27 cellular contexts compared by ENCODE assay signal in genomic region chr2:60604665-60605064, GRCh38.
"Had no signal": no experiment of that assay in that cellular context is flagged by ENCODE, and none has a peak within 500 bp of the region (broad histone marks: within the 10 kb centered on the region; RNA-seq: fewer than 3 reads in every experiment).

No MANE protein-coding gene starts in this region.

- H3K4me2 ChIP-seq: SK-N-SH had no signal

- ATAC-seq: Panc1, PC-3, T-cell had no signal

- H3K36me3 Mint-ChIP-seq: T-cell had no signal

- H3K4me3 ChIP-seq: MG63 had no signal

- H3K4me3 Mint-ChIP-seq: T-cell had no signal

- H3K4me1 Mint-ChIP-seq: T-cell had no signal

- DNase-seq: Karpas-422; KG1; MG63; NCI-H1092; NCI-H1105 treated with DMSO at 0.1 percent for 48 hours; NCI-H1417 treated with DMSO at 0.1 percent for 48 hours; NCI-H146; NCI-H1694 treated with DMSO at 0.1 percent for 48 hours; NCI-H1930; NCI-H2081 treated with DMSO at 0.1 percent for 48 hours; NCI-H2171; NCI-H226; NCI-H446; NCI-H510A; NCI-H524 treated with DMSO at 0.1 percent for 48 hours; NCI-H69; NCI-H774; NK-92 treated with Interleukin-12 subunit alpha and Interleukin-12 subunit beta, amount 100 ng/mL, for 24 hours; PC-3; SHP77; SK-N-SH; SW 1271; T-cell had no signal

- FAIRE-seq: HTR-8/SVneo had no signal

- H3K36me3 ChIP-seq: MG63 had no signal

- H3K9me3 ChIP-seq: MG63, SK-N-SH had no signal

- H3K9ac ChIP-seq: SK-N-SH had no signal

- H3K27ac ChIP-seq: HL-60, RWPE1 had no signal

- H3K27ac Mint-ChIP-seq: T-cell had no signal
